25 cellular contexts compared by ENCODE assay signal in genomic region chr7:95099101-95099500, GRCh38.
"Had no signal": no experiment of that assay in that cellular context is flagged by ENCODE, and none has a peak within 500 bp of the region (broad histone marks: within the 10 kb centered on the region; RNA-seq: fewer than 3 reads in every experiment).

No MANE protein-coding gene starts in this region.

- H3K27me3 Mint-ChIP-seq: activated B cell treated with CpG ODN at 0.5 μM for 24 hours; activated CD4-positive, alpha-beta T cell treated with anti-CD3 and anti-CD28 coated beads, Interleukin-2, amount 10 ng/mL, durations not matched to agents 24 days and 14 days; activated CD8-positive, alpha-beta memory T cell treated with anti-CD3 and anti-CD28 coated beads, Interleukin-2, amount 10 ng/mL, durations not matched to agents 7 days and 5 days; activated naive CD8-positive, alpha-beta T cell treated with anti-CD3 and anti-CD28 coated beads, Interleukin-2, amount 50 U/mL, for 24 hours; brain had no signal

- ATAC-seq: activated CD8-positive, alpha-beta memory T cell treated with anti-CD3 and anti-CD28 coated beads, Interleukin-2, amount 10 ng/mL, durations not matched to agents 7 days and 5 days; activated naive CD4-positive, alpha-beta T cell treated with anti-CD3 and anti-CD28 coated beads, Interleukin-2, amount 50 U/mL, for 72 hours; activated naive CD8-positive, alpha-beta T cell treated with anti-CD3 and anti-CD28 coated beads, Interleukin-2, amount 50 U/mL, for 24 hours; activated T-cell treated with anti-CD3 and anti-CD28 coated beads, Interleukin-2, amount 50 U/mL, for 4 hours; K562 had no signal

- H3K4me3 ChIP-seq: K562, PC-9 had no signal

- H3K27ac Mint-ChIP-seq: activated B cell treated with CpG ODN at 0.5 μM for 24 hours; activated CD4-positive, alpha-beta T cell treated with anti-CD3 and anti-CD28 coated beads, Interleukin-2, amount 10 ng/mL, durations not matched to agents 24 days and 14 days; activated CD8-positive, alpha-beta memory T cell treated with anti-CD3 and anti-CD28 coated beads, Interleukin-2, amount 10 ng/mL, durations not matched to agents 7 days and 5 days; activated naive CD4-positive, alpha-beta T cell treated with anti-CD3 and anti-CD28 coated beads, Interleukin-2, amount 50 U/mL, for 72 hours; activated naive CD8-positive, alpha-beta T cell treated with anti-CD3 and anti-CD28 coated beads, Interleukin-2, amount 50 U/mL, for 24 hours; brain; T-helper 1 cell treated with Interleukin-12 subunit alpha and Interleukin-12 subunit beta and Interleukin-4 antibody, amounts not matched to agents 30 μg/mL and 1 μg/mL, for 36 hours had no signal

- H3K4me1 Mint-ChIP-seq: activated B cell treated with CpG ODN at 0.5 μM for 24 hours; activated CD4-positive, alpha-beta T cell treated with anti-CD3 and anti-CD28 coated beads, Interleukin-2, amount 10 ng/mL, durations not matched to agents 24 days and 14 days; activated naive CD8-positive, alpha-beta T cell treated with anti-CD3 and anti-CD28 coated beads, Interleukin-2, amount 50 U/mL, for 24 hours had no signal

- H3K36me3 Mint-ChIP-seq: activated CD8-positive, alpha-beta memory T cell treated with anti-CD3 and anti-CD28 coated beads, Interleukin-2, amount 10 ng/mL, durations not matched to agents 7 days and 5 days; activated naive CD4-positive, alpha-beta T cell treated with anti-CD3 and anti-CD28 coated beads, Interleukin-2, amount 50 U/mL, for 72 hours had no signal

- DNase-seq: activated B cell treated with CpG ODN at 0.5 μM for 24 hours; activated CD4-positive, alpha-beta T cell treated with anti-CD3 and anti-CD28 coated beads for 1 hour; activated CD4-positive, alpha-beta T cell treated with anti-CD3 and anti-CD28 coated beads, Interleukin-2, amount 10 ng/mL, durations not matched to agents 24 days and 14 days; activated CD4-positive, alpha-beta T cell treated with anti-CD3 and anti-CD28 coated beads, Interleukin-2, amount 50 U/mL, for 48 hours; activated CD8-positive, alpha-beta memory T cell treated with anti-CD3 and anti-CD28 coated beads, Interleukin-2, amount 10 ng/mL, durations not matched to agents 7 days and 5 days; activated effector memory CD4-positive, alpha-beta T cell treated with anti-CD3 and anti-CD28 coated beads, Interleukin-2, amount 50 U/mL, for 16 hours; activated naive CD4-positive, alpha-beta T cell treated with Interleukin-2 at 50 U/mL for 16 hours; activated naive CD8-positive, alpha-beta T cell treated with anti-CD3 and anti-CD28 coated beads, Interleukin-2, amount 50 U/mL, for 24 hours; activated T-cell treated with anti-CD3 and anti-CD28 coated beads, Interleukin-2, amount 50 U/mL, for 4 hours; amniotic stem cell; cerebellar nuclear complex; Karpas-422; NCI-H1105 treated with DMSO at 0.1 percent for 48 hours; NCI-H1694; NCI-H2029; NCI-H2107; NCI-H345; NCI-H510A; NCI-H69; PC-9; SHP77 treated with DMSO at 0.1 percent for 48 hours had no signal

- H3K9me3 Mint-ChIP-seq: activated B cell treated with CpG ODN at 0.5 μM for 24 hours; activated CD4-positive, alpha-beta T cell treated with anti-CD3 and anti-CD28 coated beads, Interleukin-2, amount 10 ng/mL, durations not matched to agents 24 days and 14 days; activated naive CD4-positive, alpha-beta T cell treated with anti-CD3 and anti-CD28 coated beads, Interleukin-2, amount 50 U/mL, for 72 hours; activated naive CD8-positive, alpha-beta T cell treated with anti-CD3 and anti-CD28 coated beads, Interleukin-2, amount 50 U/mL, for 24 hours; activated T-cell treated with anti-CD3 and anti-CD28 coated beads, Interleukin-2, amount 50 U/mL, for 4 hours; T-helper 1 cell treated with Interleukin-12 subunit alpha and Interleukin-12 subunit beta and Interleukin-4 antibody, amounts not matched to agents 30 μg/mL and 1 μg/mL, for 36 hours had no signal

- H3K4me3 Mint-ChIP-seq: activated B cell treated with CpG ODN at 0.5 μM for 24 hours; activated CD4-positive, alpha-beta T cell treated with anti-CD3 and anti-CD28 coated beads, Interleukin-2, amount 10 ng/mL, durations not matched to agents 24 days and 14 days; activated CD8-positive, alpha-beta memory T cell treated with anti-CD3 and anti-CD28 coated beads, Interleukin-2, amount 10 ng/mL, durations not matched to agents 7 days and 5 days; activated naive CD8-positive, alpha-beta T cell treated with anti-CD3 and anti-CD28 coated beads, Interleukin-2, amount 50 U/mL, for 24 hours; activated T-cell treated with anti-CD3 and anti-CD28 coated beads, Interleukin-2, amount 50 U/mL, for 4 hours; brain; T-helper 1 cell treated with Interleukin-12 subunit alpha and Interleukin-12 subunit beta and Interleukin-4 antibody, amounts not matched to agents 30 μg/mL and 1 μg/mL, for 36 hours had no signal
